Comparison of ENCODE assay signal across 9 cellular contexts in the genomic region with DNA sequence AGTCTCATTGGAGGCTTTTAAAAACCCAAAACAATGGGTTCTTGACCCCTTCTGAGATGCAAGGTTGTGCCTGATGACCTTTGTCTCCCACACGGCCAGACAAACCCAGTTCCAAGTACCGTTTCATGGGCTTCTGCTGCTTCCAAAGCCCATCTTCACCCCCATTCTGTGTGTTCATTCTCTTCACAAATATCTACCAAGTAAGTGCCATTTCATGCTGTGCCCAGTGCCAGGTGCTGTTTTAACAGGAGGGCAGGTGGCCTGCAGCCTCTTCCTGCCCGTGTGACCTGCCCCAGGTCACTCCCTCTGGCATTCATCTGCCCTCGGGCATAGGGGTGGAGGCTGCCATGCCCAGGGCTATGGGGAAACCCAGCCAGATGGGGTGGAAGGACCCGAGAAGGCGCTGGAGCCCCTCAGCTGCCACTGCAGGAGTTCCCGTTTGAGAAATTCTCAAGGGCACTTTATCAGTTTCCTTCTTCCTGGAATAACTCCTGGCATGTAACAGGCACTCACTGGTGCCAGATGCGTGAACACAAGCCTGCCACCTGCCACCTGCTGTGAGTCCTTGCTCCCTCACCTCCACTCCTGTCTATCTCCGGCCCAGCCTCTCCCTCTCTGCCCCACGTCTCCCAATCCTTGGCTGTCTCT. TPM values are rescaled to one million over a fixed set of nuclear protein-coding genes. Genes with fewer than 3 reads are reported as not detected.
A peak's percentile ranks its signal among the peaks of the same experiment; 100 is the strongest.
DNase-seq lines count a peak whose midpoint lies in the region; ATAC-seq, FAIRE-seq and TF ChIP-seq lines count a peak whose summit lies in the region.
"Had no signal": no experiment of that assay in that cellular context is flagged by ENCODE, and none has a peak within 500 bp of the region (broad histone marks: within the 10 kb centered on the region; RNA-seq: fewer than 3 reads in every experiment).

No MANE protein-coding gene starts in this region.

- H3K23me2 ChIP-seq in H9 (ENCODE audit: insufficient read length, low read depth, low read length, poor library complexity, severe bottlenecking), result peaks cover 8% of the 10 kb centered on the region

- H3K4me3 Mint-ChIP-seq in H9, result peak overlapping the region in 1 of 2 experiments; percentile 42; a peak in 2 of 5 replicates

- no peak overlapping the region for H2BK20ac ChIP-seq in H9 (ENCODE audit: low read depth, low read length, poor library complexity, severe bottlenecking)

- H2BK12ac ChIP-seq in H9 (ENCODE audit: insufficient read length, low read depth, low read length), result no peak overlapping the region

- no peak overlapping the region for H3K4ac ChIP-seq in H9 (ENCODE audit: low read depth, low read length)

- no peaks in the 10 kb centered on the region for H3K79me2 ChIP-seq in H9 (ENCODE audit: insufficient read depth, low read length)

- no peak overlapping the region for H3K4me2 ChIP-seq in H9 (ENCODE audit: insufficient read depth, insufficient read length, low read length)

- intact Hi-C loops in left ventricle myocardium superior (cut with micrococcal nuclease) (no loop called here), sigmoid colon (cut with DNase I) (no loop called here)

- H3T11ph ChIP-seq in H9 (ENCODE audit: low read length), result no peak overlapping the region

- H3K27ac ChIP-seq in H9 (ENCODE audit: insufficient read length, low read depth, low read length), result no peak overlapping the region
- H3K27ac ChIP-seq in RWPE1, result peak overlapping the region; percentile 84
- peak overlapping the region; percentile 52 to 80 (median 74) for H3K27ac ChIP-seq in sigmoid colon

- H3K23ac ChIP-seq in H9 (ENCODE audit: insufficient read length, low read depth, low read length), result no peak overlapping the region

- H2AFZ ChIP-seq in H9 (ENCODE audit: low read length), result no peak overlapping the region

- H2BK15ac ChIP-seq in H9 (ENCODE audit: low read depth, low read length), result no peak overlapping the region

- CTCF ChIA-PET in RWPE1 (lab: Yijun Ruan, JAX), result no interaction called here

- H3K9me3 Mint-ChIP-seq in H9, result no peaks in the 10 kb centered on the region; a peak in 1 of 5 replicates

- TF ChIP-seq CTCF in H9 (conservative IDR thresholded peaks at IDR 0.05), result no peak
- no peak for TF ChIP-seq CTCF in RWPE1 (conservative IDR thresholded peaks at IDR 0.05; ENCODE audit: low read depth)
- no peak for TF ChIP-seq CTCF in sigmoid colon (IDR thresholded peaks at IDR 0.05)

- no peak overlapping the region for H3K56ac ChIP-seq in H9 (ENCODE audit: insufficient read length, low read depth, low read length)

- TF ChIP-seq EP300 in sigmoid colon (IDR thresholded peaks at IDR 0.05), result no peak

- no peak overlapping the region for H3K4me3 ChIP-seq in sigmoid colon

- no peak overlapping the region for H4K5ac ChIP-seq in H9 (ENCODE audit: insufficient read length, low read depth, low read length)

- H3K27me3 ChIP-seq in H9 (ENCODE audit: insufficient read depth, low read length) (no peaks in the 10 kb centered on the region), sigmoid colon (no peaks in the 10 kb centered on the region)

- no CpG with 5 or more reads among the region's 10 CpGs for WGBS in H9 (ENCODE audit: extremely low coverage, insufficient read length, low lambda C conversion rate)
- WGBS in sigmoid colon, 2 donors, result 13 to 58% methylated on average over 10 of the region's 10 CpGs

- H3K27me3 Mint-ChIP-seq in H9 (ENCODE audit: low read depth), result peaks cover 3% of the 10 kb centered on the region

- H3K27ac Mint-ChIP-seq in H9, result peak overlapping the region in 1 of 3 experiments; percentile 73; a peak in 3 of 7 replicates

- TF ChIP-seq POLR2A in sigmoid colon (IDR thresholded peaks at IDR 0.05), result no peak
- no peak; the same call in 1 of the 2 replicates for TF ChIP-seq POLR2A in GM12892 (IDR thresholded peaks at IDR 0.05; ENCODE audit: low read depth, low read length)

- H4K20me1 ChIP-seq in H9 (ENCODE audit: control insufficient read depth, insufficient read depth, insufficient read length), result no peaks in the 10 kb centered on the region

- DNase-seq in H9 (peak; percentile 25), RWPE1 (ENCODE audit: low spot score) (no peak), left ventricle myocardium superior (no peak), sigmoid colon (peak; percentile 59), NCI-H187 (lab: John Stamatoyannopoulos, UW) (no peak), superior temporal gyrus (ENCODE audit: extremely low spot score) (no peak), GM12892 (ENCODE audit: insufficient read length) (no peak)

- no peak overlapping the region for H2BK120ac ChIP-seq in H9 (ENCODE audit: low read depth, low read length, poor library complexity, severe bottlenecking)

- POLR2A ChIA-PET in RWPE1 (lab: Yijun Ruan, JAX; ENCODE audit: low non-redundant PET), result no interaction called here

- H3K79me1 ChIP-seq in H9 (ENCODE audit: insufficient read depth, low read depth, low read length, poor library complexity, severe bottlenecking), result no peaks in the 10 kb centered on the region

- H3K36me3 ChIP-seq in sigmoid colon, result peaks cover 0 to 42% (median 30%) of the 10 kb centered on the region in 4 donors

- no peak overlapping the region for H2BK5ac ChIP-seq in H9 (ENCODE audit: insufficient read length, low read length)

- H4K8ac ChIP-seq in H9 (replicated peaks; ENCODE audit: insufficient read length, low read depth, low read length), result no peak overlapping the region

- H4K91ac ChIP-seq in H9 (ENCODE audit: insufficient read length, low read depth, low read length), result no peak overlapping the region

- H3K9me3 ChIP-seq in H9 (ENCODE audit: control insufficient read depth, low read depth, low read length) (no peaks in the 10 kb centered on the region), sigmoid colon (no peaks in the 10 kb centered on the region)

- no peak overlapping the region for H3K18ac ChIP-seq in H9 (ENCODE audit: insufficient read length, low read depth, low read length)

- H3K4me1 ChIP-seq in H9 (ENCODE audit: insufficient read depth, low read length) (no peaks in the 10 kb centered on the region; the same call in 1 of the 2 replicates), sigmoid colon (peaks cover 0 to 36% (median 25%) of the 10 kb centered on the region in 4 donors)

- no peak for FAIRE-seq in GM12892 (lab: Jason Lieb, UNC)
- FAIRE-seq: keratinocyte had no signal

- ATAC-seq in left ventricle myocardium superior (peak; percentile 1), GM19397 (IDR thresholded peaks at IDR 0.05; ENCODE audit: unreplicated experiment) (no peak)

- no peak overlapping the region for H3K14ac ChIP-seq in H9 (ENCODE audit: insufficient read depth, low read length)

- peaks cover 4 to 10% of the 10 kb centered on the region in 2 experiments for H3K4me1 Mint-ChIP-seq in H9

- peaks cover 11 to 48% (median 47%) of the 10 kb centered on the region in 3 experiments; a peak in 6 of 7 replicates for H3K36me3 Mint-ChIP-seq in H9 (ENCODE audit: insufficient read depth in 1 of 3, low read depth in 3 of 3)

- H3K9ac ChIP-seq in H9 (ENCODE audit: extremely low read depth, insufficient read length, low read length), result no peak overlapping the region

- no peak overlapping the region for H2AK5ac ChIP-seq in H9 (ENCODE audit: insufficient read length, low read length)

RNA-seq across cellular contexts. Expression of a gene that starts 12.5 kb away (rescaled TPM):
- total RNA-seq in H9 (2021) (10.3 and 10.5 TPM in 2 replicates), left ventricle myocardium superior (not detected), sigmoid colon (1 to 10 TPM in 1 of 4 donors, under 1 TPM in 2, not detected in 1; 0.33 to 3.0 (median 0.54) TPM)
- polyA plus RNA-seq in sigmoid colon, result 10 to 100 TPM in 1 of 3 donors, 1 to 10 TPM in 2; 5.3 to 14.3 (median 6.0) TPM
- 5.8 TPM for polyA plus RNA-seq in GM12892 (2012; ENCODE audit: missing spikeins)

RNA-seq across cellular contexts. Expression of a gene that starts 41.5 kb away (rescaled TPM):
- total RNA-seq in H9 (2021) (0.92 TPM in 1 of 2 replicates, not detected in the other), left ventricle myocardium superior (not detected), sigmoid colon (not detected)
- polyA plus RNA-seq in sigmoid colon, result not detected
- polyA plus RNA-seq in GM12892 (2012; ENCODE audit: missing spikeins), result not detected

RNA-seq across cellular contexts. Expression of a gene that starts 57.2 kb away (rescaled TPM):
- 0.90 and 1.4 TPM in 2 replicates for total RNA-seq in H9 (2021)
- not detected for total RNA-seq in left ventricle myocardium superior
- 1 to 10 TPM in 1 of 4 donors, not detected in 3; 3.0 TPM for total RNA-seq in sigmoid colon
- polyA plus RNA-seq in sigmoid colon, result 1 to 10 TPM in 1 of 3 donors, not detected in 2; 1.2 TPM
- not detected for polyA plus RNA-seq in GM12892 (2012; ENCODE audit: missing spikeins)

Comparison
In these comparisons a context has a peak if more than half of its experiments do, and no peak if none do; other contexts are left out.
1. DNase-seq: peak in H9 (single experiment) and sigmoid colon (single experiment); none in RWPE1 (single experiment), left ventricle myocardium superior (single experiment), NCI-H187 (0 of 2), superior temporal gyrus (single experiment) and GM12892 (single experiment).